15 cellular contexts compared by ENCODE assay signal in genomic region chr11:71931245-71931602, GRCh38. TPM values are rescaled to one million over a fixed set of nuclear protein-coding genes. Genes with fewer than 3 reads are reported as not detected.
DNase-seq lines count a peak whose midpoint lies in the region; ATAC-seq and TF ChIP-seq lines count a peak whose summit lies in the region.
"Had no signal": no experiment of that assay in that cellular context is flagged by ENCODE, and none has a peak within 500 bp of the region (broad histone marks: within the 10 kb centered on the region; RNA-seq: fewer than 3 reads in every experiment).

No MANE protein-coding gene starts in this region.

- no peaks in the 10 kb centered on the region for H3K9me3 ChIP-seq in WERI-Rb-1 (ENCODE audit: severe bottlenecking)

- H3K9me3 Mint-ChIP-seq in activated T-cell treated with anti-CD3 and anti-CD28 coated beads, Interleukin-2, amount 50 U/mL, for 24 hours = no peaks in the 10 kb centered on the region
- H3K9me3 Mint-ChIP-seq in brain = no peaks in the 10 kb centered on the region
- H3K9me3 Mint-ChIP-seq in stimulated activated effector memory CD8-positive, alpha-beta T cell treated with anti-CD3 and anti-CD28 coated beads, Interleukin-12 subunit alpha, Interleukin-12 subunit beta, amount 100 ng/mL, for 72 hours = no peaks in the 10 kb centered on the region
- H3K9me3 Mint-ChIP-seq: immature natural killer cell had no signal

- H3K4me1 Mint-ChIP-seq in activated T-cell treated with anti-CD3 and anti-CD28 coated beads, Interleukin-2, amount 50 U/mL, for 24 hours (ENCODE audit: low read depth) = peaks cover 65% of the 10 kb centered on the region
- H3K4me1 Mint-ChIP-seq in brain = peaks cover 56% of the 10 kb centered on the region
- H3K4me1 Mint-ChIP-seq in stimulated activated effector memory CD8-positive, alpha-beta T cell treated with anti-CD3 and anti-CD28 coated beads, Interleukin-12 subunit alpha, Interleukin-12 subunit beta, amount 100 ng/mL, for 72 hours = peaks cover 66% of the 10 kb centered on the region

- TF ChIP-seq CTCF in brain (conservative IDR thresholded peaks at IDR 0.05) = no peak
- no peak for TF ChIP-seq CTCF in WERI-Rb-1 (IDR thresholded peaks at IDR 0.05; ENCODE audit: low read depth, low read length)

- H3K4me3 Mint-ChIP-seq in activated T-cell treated with anti-CD3 and anti-CD28 coated beads, Interleukin-2, amount 50 U/mL, for 24 hours = peak overlapping the region; percentile 97
- peak overlapping the region; percentile 41 to 99 (median 96) for H3K4me3 Mint-ChIP-seq in brain
- peak overlapping the region; percentile 99 for H3K4me3 Mint-ChIP-seq in stimulated activated effector memory CD8-positive, alpha-beta T cell treated with anti-CD3 and anti-CD28 coated beads, Interleukin-12 subunit alpha, Interleukin-12 subunit beta, amount 100 ng/mL, for 72 hours

- no peaks in the 10 kb centered on the region for H3K27me3 Mint-ChIP-seq in activated T-cell treated with anti-CD3 and anti-CD28 coated beads, Interleukin-2, amount 50 U/mL, for 24 hours
- H3K27me3 Mint-ChIP-seq in brain = peaks cover 11% of the 10 kb centered on the region

- H3K36me3 ChIP-seq in WERI-Rb-1 = peaks cover 17% of the 10 kb centered on the region

- no peak for DNase-seq in activated T-cell treated with anti-CD3 and anti-CD28 coated beads, Interleukin-2, amount 50 U/mL, for 24 hours
- DNase-seq in activated T-cell treated with anti-CD3 and anti-CD28 coated beads for 4 hours (no peak), NCI-H2227 (lab: John Stamatoyannopoulos, UW; ENCODE audit: unreplicated experiment) (peak; percentile 8), WERI-Rb-1 (no peak)
- no peak for DNase-seq in stimulated activated effector memory CD8-positive, alpha-beta T cell treated with anti-CD3 and anti-CD28 coated beads, Interleukin-12 subunit alpha, Interleukin-12 subunit beta, amount 100 ng/mL, for 72 hours (ENCODE audit: low spot score in 2 of 2)
- DNase-seq: foreskin keratinocyte; immature natural killer cell; mesendoderm; NCI-H2081; posterior cingulate gyrus; stimulated activated CD4-positive, alpha-beta T cell treated with anti-CD3 and anti-CD28 coated beads, Interleukin-1b, Interleukin-23, amount 100 ng/mL, for 48 hours had no signal

- peaks cover 46% of the 10 kb centered on the region for H3K36me3 Mint-ChIP-seq in activated T-cell treated with anti-CD3 and anti-CD28 coated beads, Interleukin-2, amount 50 U/mL, for 24 hours (ENCODE audit: low read depth)
- H3K36me3 Mint-ChIP-seq in brain = no peaks in the 10 kb centered on the region
- peaks cover 32% of the 10 kb centered on the region for H3K36me3 Mint-ChIP-seq in stimulated activated effector memory CD8-positive, alpha-beta T cell treated with anti-CD3 and anti-CD28 coated beads, Interleukin-12 subunit alpha, Interleukin-12 subunit beta, amount 100 ng/mL, for 72 hours
- H3K36me3 Mint-ChIP-seq: immature natural killer cell had no signal

- H3K4me3 ChIP-seq in WERI-Rb-1 (ENCODE audit: low read depth, low read length) = no peak overlapping the region

- no peaks in the 10 kb centered on the region for H3K27me3 ChIP-seq in WERI-Rb-1 (ENCODE audit: insufficient read depth, low read depth, severe bottlenecking)
- H3K27me3 ChIP-seq: foreskin keratinocyte had no signal

- ATAC-seq in stimulated activated effector memory CD8-positive, alpha-beta T cell treated with anti-CD3 and anti-CD28 coated beads, Interleukin-12 subunit alpha, Interleukin-12 subunit beta, amount 100 ng/mL, for 72 hours = no peak
- ATAC-seq in HG02884 (IDR thresholded peaks at IDR 0.05; ENCODE audit: unreplicated experiment) (no peak), GM18909 (IDR thresholded peaks at IDR 0.05; ENCODE audit: poor library complexity, unreplicated experiment) (no peak)
- ATAC-seq: foreskin keratinocyte had no signal

- peak overlapping the region; percentile 99 for H3K27ac Mint-ChIP-seq in activated T-cell treated with anti-CD3 and anti-CD28 coated beads, Interleukin-2, amount 50 U/mL, for 24 hours
- H3K27ac Mint-ChIP-seq in brain = peak overlapping the region in 1 of 5 experiments; percentile 34
- peak overlapping the region; percentile 27 for H3K27ac Mint-ChIP-seq in stimulated activated effector memory CD8-positive, alpha-beta T cell treated with anti-CD3 and anti-CD28 coated beads, Interleukin-12 subunit alpha, Interleukin-12 subunit beta, amount 100 ng/mL, for 72 hours

- H3K27ac ChIP-seq in WERI-Rb-1 = no peak overlapping the region
- H3K27ac ChIP-seq: foreskin keratinocyte had no signal

RNA-seq across cellular contexts. Expression of gene RNF121, which starts 2.4 kb away (rescaled TPM):
- 24.6 TPM for polyA plus RNA-seq in brain (ENCODE audit: insufficient read depth, low read depth, low replicate concordance)

RNA-seq across cellular contexts. Expression of gene XNDC1N, which starts 2.8 kb away (rescaled TPM):
- 2.0 TPM for polyA plus RNA-seq in brain (ENCODE audit: insufficient read depth, low read depth, low replicate concordance)

RNA-seq across cellular contexts. Expression of gene DEFB131B, which starts 53.0 kb away (rescaled TPM):
- not detected for polyA plus RNA-seq in brain (ENCODE audit: insufficient read depth, low read depth, low replicate concordance)
- polyA plus RNA-seq: adipose tissue, foreskin keratinocyte, immature natural killer cell had no signal
